ENCODE assay signal across 1 cellular context in genomic region chr9:75168270-75169185, GRCh38.
TF ChIP-seq lines count a peak whose summit lies in the region.

No MANE protein-coding gene starts in this region.

TF ChIP-seq in H1, 55 proteins besides CTCF, POLR2A, EP300 and RAD21:
- TF ChIP-seq HDAC2 (IDR thresholded peaks at IDR 0.05; ENCODE audit: borderline replicate concordance in 1 of 2, low read depth in 2 of 2, low read length in 2 of 2): no peak
- no peak for TF ChIP-seq SIX5 (IDR thresholded peaks at IDR 0.05; ENCODE audit: low read depth, low read length)
- TF ChIP-seq SIRT6 (IDR thresholded peaks at IDR 0.05; ENCODE audit: low read length): no peak
- TF ChIP-seq ASH2L (IDR thresholded peaks at IDR 0.05; ENCODE audit: low read length): no peak
- no peak for TF ChIP-seq POLR2AphosphoS5 (IDR thresholded peaks at IDR 0.05; ENCODE audit: low read depth, low read length)
- no peak for TF ChIP-seq ZNF274 (IDR thresholded peaks at IDR 0.05; ENCODE audit: borderline replicate concordance, extremely low read depth, low read length)
